ENCODE assay signal across 20 cellular contexts in the genomic region with DNA sequence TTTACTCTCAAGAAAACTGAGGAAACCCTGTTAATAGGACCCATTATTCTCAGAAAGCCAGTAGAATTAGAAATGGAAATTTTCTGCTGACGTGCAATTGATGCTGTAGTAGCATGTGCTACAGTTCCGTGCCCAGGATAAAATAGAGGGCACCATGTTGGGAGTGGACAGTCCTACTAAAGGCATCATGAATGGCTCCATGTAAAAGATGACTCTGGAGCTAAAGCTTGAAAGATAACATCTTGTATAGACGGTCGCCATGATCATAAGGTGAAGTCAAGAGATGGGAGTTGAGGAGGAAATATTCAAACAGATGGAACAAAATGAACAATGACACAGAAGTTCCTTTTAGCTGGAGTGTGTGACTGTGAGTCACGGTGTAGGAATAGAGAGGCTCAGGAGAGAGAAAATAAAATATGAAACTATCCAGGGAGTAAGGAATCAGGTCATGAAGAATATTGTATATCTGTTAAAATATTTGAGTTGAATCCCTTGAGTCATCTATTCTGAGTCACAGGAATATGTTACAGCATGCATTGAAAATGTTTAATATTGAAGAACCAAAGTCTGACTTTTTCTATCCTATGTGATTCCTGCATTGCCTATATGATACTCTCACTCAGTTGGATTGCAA. TPM values are rescaled to one million over a fixed set of nuclear protein-coding genes. Genes with fewer than 3 reads are reported as not detected.
DNase-seq lines count a peak whose midpoint lies in the region; ATAC-seq and TF ChIP-seq lines count a peak whose summit lies in the region.
"Had no signal": no experiment of that assay in that cellular context is flagged by ENCODE, and none has a peak within 500 bp of the region (broad histone marks: within the 10 kb centered on the region; RNA-seq: fewer than 3 reads in every experiment).

No MANE protein-coding gene starts in this region.

- TF ChIP-seq CTCF in fibroblast of mammary gland (conservative IDR thresholded peaks at IDR 0.05; ENCODE audit: control insufficient read depth, insufficient read depth, low read depth, low read length) (no peak), colonic mucosa (IDR thresholded peaks at IDR 0.05) (no peak)
- TF ChIP-seq CTCF in CD8-positive, alpha-beta T cell (IDR thresholded peaks at IDR 0.05): no peak

- no peaks in the 10 kb centered on the region for H3K27me3 ChIP-seq in CD8-positive, alpha-beta T cell (ENCODE audit: insufficient read depth, low read length)
- no peaks in the 10 kb centered on the region for H3K27me3 ChIP-seq in colonic mucosa
- H3K27me3 ChIP-seq: heart left ventricle had no signal

- no peaks in the 10 kb centered on the region for H3K36me3 Mint-ChIP-seq in CD8-positive, alpha-beta T cell
- H3K36me3 Mint-ChIP-seq: activated naive CD4-positive, alpha-beta T cell treated with anti-CD3 and anti-CD28 coated beads, Interleukin-2, amount 50 U/mL, for 72 hours; CD14-positive monocyte; mesothelial cell of epicardium had no signal

- no peaks in the 10 kb centered on the region for H3K4me1 ChIP-seq in CD8-positive, alpha-beta T cell (ENCODE audit: insufficient read depth, low read length)
- H3K4me1 ChIP-seq in colonic mucosa: no peaks in the 10 kb centered on the region
- H3K4me1 ChIP-seq: heart left ventricle had no signal

- no peak overlapping the region for H3K27ac Mint-ChIP-seq in CD8-positive, alpha-beta T cell
- H3K27ac Mint-ChIP-seq: activated naive CD4-positive, alpha-beta T cell treated with anti-CD3 and anti-CD28 coated beads, Interleukin-2, amount 50 U/mL, for 72 hours; CD14-positive monocyte; mesothelial cell of epicardium; T-helper 2 cell treated with Interferon-gamma antibody and Interleukin-4, amounts not matched to agents 5 μg/mL and 100 μg/mL, for 36 hours had no signal

- no peaks in the 10 kb centered on the region for H3K9me3 ChIP-seq in CD8-positive, alpha-beta T cell (ENCODE audit: low read length)
- H3K9me3 ChIP-seq in colonic mucosa: no peaks in the 10 kb centered on the region
- H3K9me3 ChIP-seq: heart left ventricle, thoracic aorta had no signal

- CTCF ChIA-PET in CD8-positive, alpha-beta T cell (lab: Charles Lee): no interaction called here

- ATAC-seq in CD8-positive, alpha-beta T cell: no peak
- ATAC-seq: activated naive CD4-positive, alpha-beta T cell treated with anti-CD3 and anti-CD28 coated beads, Interleukin-2, amount 50 U/mL, for 72 hours; heart left ventricle; right cardiac atrium had no signal

- DNase-seq in HPDE6-E6E7 (ENCODE audit: extremely low spot score) (peak; percentile 50), amniotic epithelial cell (ENCODE audit: low read depth) (peak; percentile 49), fibroblast of mammary gland (ENCODE audit: low read depth) (peak; percentile 69), superior temporal gyrus (ENCODE audit: extremely low spot score) (peak; percentile 24), Kasumi-1 (lab: John Stamatoyannopoulos, UW) (no peak), colonic mucosa (no peak)
- no peak for DNase-seq in CD8-positive, alpha-beta T cell
- DNase-seq: activated CD4-positive, alpha-beta T cell treated with anti-CD3 and anti-CD28 coated beads for 48 hours; central memory CD4-positive, alpha-beta T cell; DMS79 treated with DMSO at 0.1 percent for 48 hours; heart left ventricle; NCI-H187 treated with DMSO at 0.1 percent for 48 hours; NCI-H748 treated with DMSO at 0.1 percent for 48 hours; right cardiac atrium had no signal

- H3K4me3 ChIP-seq in fibroblast of mammary gland (ENCODE audit: control insufficient read depth, low read depth, low read length): no peak overlapping the region
- no peak overlapping the region for H3K4me3 ChIP-seq in CD8-positive, alpha-beta T cell (ENCODE audit: low read depth, low read length)
- H3K4me3 ChIP-seq in colonic mucosa: no peak overlapping the region
- H3K4me3 ChIP-seq: heart left ventricle, thoracic aorta had no signal

- no peaks in the 10 kb centered on the region for H3K9me3 Mint-ChIP-seq in CD8-positive, alpha-beta T cell
- H3K9me3 Mint-ChIP-seq: mesothelial cell of epicardium; T-helper 2 cell treated with Interferon-gamma antibody and Interleukin-4, amounts not matched to agents 5 μg/mL and 100 μg/mL, for 36 hours had no signal

- no peaks in the 10 kb centered on the region for H3K36me3 ChIP-seq in CD8-positive, alpha-beta T cell (ENCODE audit: insufficient read depth, low read length)
- H3K36me3 ChIP-seq in colonic mucosa: no peaks in the 10 kb centered on the region
- H3K36me3 ChIP-seq: heart left ventricle, thoracic aorta had no signal

- no peak overlapping the region for H3K9ac ChIP-seq in colonic mucosa (ENCODE audit: low read depth in 2 of 2, low read length in 2 of 2)

- no peak overlapping the region for H3K27ac ChIP-seq in CD8-positive, alpha-beta T cell (ENCODE audit: low read depth, low read length)
- H3K27ac ChIP-seq in colonic mucosa: no peak overlapping the region
- H3K27ac ChIP-seq: heart left ventricle, thoracic aorta had no signal

- intact Hi-C loops in CD8-positive, alpha-beta T cell (cut with DNase I, micrococcal nuclease): no loop called here
- intact Hi-C loops in colonic mucosa (cut with DNase I): no loop called here

- POLR2A ChIA-PET in CD8-positive, alpha-beta T cell (lab: Charles Lee): no interaction called here

- H3K4me3 Mint-ChIP-seq in CD8-positive, alpha-beta T cell: no peak overlapping the region
- H3K4me3 Mint-ChIP-seq: CD14-positive monocyte; mesothelial cell of epicardium; T-helper 2 cell treated with Interferon-gamma antibody and Interleukin-4, amounts not matched to agents 5 μg/mL and 100 μg/mL, for 36 hours had no signal

- no peaks in the 10 kb centered on the region for H3K4me1 Mint-ChIP-seq in CD8-positive, alpha-beta T cell (ENCODE audit: low read depth)
- H3K4me1 Mint-ChIP-seq: mesothelial cell of epicardium had no signal

- peaks cover 4% of the 10 kb centered on the region for H3K27me3 Mint-ChIP-seq in CD8-positive, alpha-beta T cell (ENCODE audit: low read depth)

RNA-seq across cellular contexts. Expression of gene ANXA10, which starts 31.8 kb away (rescaled TPM):
- not detected for total RNA-seq in CD8-positive, alpha-beta T cell
- total RNA-seq in colonic mucosa: under 1 TPM in 1 of 2 donors, not detected in 1; 0.30 TPM
- total RNA-seq: activated naive CD4-positive, alpha-beta T cell treated with anti-CD3 and anti-CD28 coated beads, Interleukin-2, amount 50 U/mL, for 72 hours; heart left ventricle; kidney epithelial cell; mesothelial cell of epicardium; right cardiac atrium had no signal

Comparison
In these comparisons a context has a peak if more than half of its experiments do, and no peak if none do; other contexts are left out.
1. DNase-seq: peak in HPDE6-E6E7 (single experiment), amniotic epithelial cell (single experiment), fibroblast of mammary gland (single experiment) and superior temporal gyrus (single experiment); none in Kasumi-1 (0 of 2), CD8-positive, alpha-beta T cell (0 of 7) and colonic mucosa (single experiment).